Comparison of ENCODE assay signal across 8 cellular contexts in the genomic region with DNA sequence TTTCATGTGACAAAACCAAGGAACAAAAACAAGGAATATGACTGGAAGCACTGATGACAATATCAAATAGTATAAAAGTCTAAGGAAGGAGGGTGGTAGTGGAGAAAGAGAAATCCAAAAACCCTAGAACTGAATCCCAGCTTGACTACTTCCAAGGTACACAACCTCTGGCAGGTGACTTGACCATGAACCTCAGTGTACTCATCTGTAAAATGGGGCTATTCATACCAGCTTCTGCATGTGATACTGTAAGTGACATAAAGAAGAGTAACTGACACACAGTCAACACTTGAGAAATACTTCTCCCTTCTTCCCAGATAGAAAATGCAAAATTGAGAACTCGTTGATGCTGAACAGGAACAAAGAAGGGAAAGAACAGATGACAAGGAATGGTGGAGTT.
"Had no signal": no experiment of that assay in that cellular context is flagged by ENCODE, and none has a peak within 500 bp of the region (broad histone marks: within the 10 kb centered on the region; RNA-seq: fewer than 3 reads in every experiment).

No MANE protein-coding gene starts in this region.

- H3K27ac ChIP-seq: breast epithelium, gastroesophageal sphincter, neutrophil, ovary, sigmoid colon, suprapubic skin, tibial artery, upper lobe of right lung had no signal

- DNase-seq: upper lobe of right lung had no signal

- H3K4me3 ChIP-seq: breast epithelium, gastroesophageal sphincter, ovary, sigmoid colon, suprapubic skin, tibial artery, upper lobe of right lung had no signal

- H3K9me3 ChIP-seq: breast epithelium, gastroesophageal sphincter, neutrophil, ovary, sigmoid colon, suprapubic skin, tibial artery, upper lobe of right lung had no signal

- H3K27me3 ChIP-seq: breast epithelium, gastroesophageal sphincter, ovary, suprapubic skin, tibial artery, upper lobe of right lung had no signal

- H3K4me1 ChIP-seq: breast epithelium, upper lobe of right lung had no signal

- H3K36me3 ChIP-seq: breast epithelium, gastroesophageal sphincter, neutrophil, ovary, sigmoid colon, suprapubic skin, tibial artery, upper lobe of right lung had no signal
